In genomic region chr7:155956977-155957376, GRCh38 we compare ENCODE assay signal across 21 cellular contexts.
"Had no signal": no experiment of that assay in that cellular context is flagged by ENCODE, and none has a peak within 500 bp of the region (broad histone marks: within the 10 kb centered on the region; RNA-seq: fewer than 3 reads in every experiment).

No MANE protein-coding gene starts in this region.

- H3K9me3 ChIP-seq: SK-N-SH had no signal

- H3K27ac ChIP-seq: HL-60 had no signal

- H3K4me2 ChIP-seq: SK-N-SH had no signal

- FAIRE-seq: RCC 7860 had no signal

- DNase-seq: KBM-7, MV-4-11, NCI-H1048, NCI-H1105, NCI-H1417, NCI-H1436 treated with DMSO at 0.1 percent for 48 hours, NCI-H1694, NCI-H187 treated with DMSO at 0.1 percent for 48 hours, NCI-H2029 treated with DMSO at 0.1 percent for 48 hours, NCI-H2227 treated with DMSO at 0.1 percent for 48 hours, NCI-H446, NCI-H510A, NCI-H524 treated with DMSO at 0.1 percent for 48 hours, NCI-H69, NCI-H774, RPMI8226, SHP77, SK-N-SH, SW 1271 had no signal
